In genomic region chr6:168625602-168626001, GRCh38 we compare ENCODE assay signal across 17 cellular contexts.
DNase-seq lines count a peak whose midpoint lies in the region; ATAC-seq and TF ChIP-seq lines count a peak whose summit lies in the region.
"Had no signal": no experiment of that assay in that cellular context is flagged by ENCODE, and none has a peak within 500 bp of the region (broad histone marks: within the 10 kb centered on the region; RNA-seq: fewer than 3 reads in every experiment).

No MANE protein-coding gene starts in this region.

- H3K27me3 ChIP-seq in Panc1 (ENCODE audit: control insufficient read depth, insufficient read depth, low read length) (no peaks in the 10 kb centered on the region), neuronal stem cell (ENCODE audit: control insufficient read depth in 3 of 3, insufficient read depth in 3 of 3, low read depth in 1 of 3, low read length in 3 of 3) (no peaks in the 10 kb centered on the region), stomach smooth muscle (ENCODE audit: control insufficient read depth in 1 of 2, insufficient read depth in 2 of 2, low read length in 2 of 2) (no peaks in the 10 kb centered on the region)

- H3K4me1 ChIP-seq in Panc1 (ENCODE audit: control insufficient read depth, insufficient read depth, low read length): no peaks in the 10 kb centered on the region; the same call in 1 of the 2 replicates
- H3K4me1 ChIP-seq in neuronal stem cell (ENCODE audit: control insufficient read depth in 2 of 2, insufficient read depth in 1 of 2, low read depth in 1 of 2, low read length in 2 of 2): peaks cover 5 to 14% of the 10 kb centered on the region in 2 donors
- peaks cover 49% of the 10 kb centered on the region for H3K4me1 ChIP-seq in stomach smooth muscle (ENCODE audit: control insufficient read depth, insufficient read depth, low read length)

- intact Hi-C loops in Panc1 (cut with micrococcal nuclease; ENCODE audit: unreplicated experiment) (no loop called here), left colon (cut with DNase I, micrococcal nuclease) (no loop called here)

- no peak overlapping the region for H3K4me2 ChIP-seq in neuronal stem cell (ENCODE audit: insufficient read depth, low read length, poor library complexity, severe bottlenecking)
- H3K4me2 ChIP-seq: KMS-11, SK-N-SH had no signal

- no peak for DNase-seq in Panc1 (ENCODE audit: low read depth, low spot score)
- no peak for DNase-seq in left colon
- no peak for DNase-seq in neuronal stem cell (ENCODE audit: low spot score)
- DNase-seq in substantia nigra (lab: John Stamatoyannopoulos, UW): no peak
- DNase-seq: Calu3, DMS153, DND-41, IMR-90, MM.1S, NCI-H1694, NCI-H2029 treated with DMSO at 0.1 percent for 48 hours, SK-N-SH had no signal

- ATAC-seq in Panc1 (peak; percentile 35; the same call in 1 of the 2 replicates), left colon (peak; percentile 51), GM19035 (IDR thresholded peaks at IDR 0.05; ENCODE audit: unreplicated experiment) (no peak), GM18498 (IDR thresholded peaks at IDR 0.05; ENCODE audit: unreplicated experiment) (no peak)
- ATAC-seq: HCT116 had no signal

- H3K9me3 ChIP-seq in Panc1 (ENCODE audit: control insufficient read depth, insufficient read depth, low read depth, low read length) (no peaks in the 10 kb centered on the region), neuronal stem cell (replicated peaks in 1 of 2; ENCODE audit: control insufficient read depth in 2 of 2, insufficient read depth in 1 of 2, low read depth in 1 of 2, low read length in 2 of 2) (no peaks in the 10 kb centered on the region), stomach smooth muscle (ENCODE audit: control insufficient read depth in 2 of 2, low read length in 2 of 2) (no peaks in the 10 kb centered on the region)
- H3K9me3 ChIP-seq: SK-N-SH had no signal

- in situ Hi-C loops in Panc1 (cut with HindIII; ENCODE audit: low pct_unique_long_range_greater_than_20kb, low sequenced_read_pairs): no loop called here

- H4K8ac ChIP-seq in neuronal stem cell (ENCODE audit: low read depth, low read length): no peak overlapping the region

- H2BK120ac ChIP-seq in neuronal stem cell (ENCODE audit: low read depth, low read length): no peak overlapping the region

- CTCF ChIA-PET in Panc1 (lab: Charles Lee): no interaction called here

- H2BK12ac ChIP-seq in neuronal stem cell (ENCODE audit: low read length): no peak overlapping the region

- no peak overlapping the region for H4K91ac ChIP-seq in neuronal stem cell (ENCODE audit: low read depth, low read length, poor library complexity)

- no TSS peak for BruUV-seq in Panc1 (replicated peaks; lab: Mats Ljungman, UMichigan)

- H2AFZ ChIP-seq in neuronal stem cell (ENCODE audit: low read length): peak overlapping the region; percentile 62

- no peak overlapping the region for H3K14ac ChIP-seq in neuronal stem cell (ENCODE audit: low read length)

- WGBS in neuronal stem cell (ENCODE audit: extremely low coverage in 2 of 2, insufficient read length in 2 of 2, insufficient replicate concordance in 1 of 2), 2 donors: no CpG with 5 or more reads among the region's 18 CpGs

- H3K18ac ChIP-seq in neuronal stem cell (ENCODE audit: low read length): peak overlapping the region; percentile 27

- H3K27ac ChIP-seq in Panc1 (ENCODE audit: low read length) (no peak overlapping the region), neuronal stem cell (replicated peaks; ENCODE audit: low read length) (no peak overlapping the region), stomach smooth muscle (ENCODE audit: low read length) (peak overlapping the region; percentile 83), substantia nigra (ENCODE audit: low read depth, low read length, poor library complexity, severe bottlenecking) (no peak overlapping the region)
- H3K27ac ChIP-seq: KMS-11 had no signal

- H2BK5ac ChIP-seq in neuronal stem cell (ENCODE audit: low read length): peak overlapping the region; percentile 63

- no peak overlapping the region for H2AK5ac ChIP-seq in neuronal stem cell (ENCODE audit: low read depth, low read length)

- no peak overlapping the region for H3K9ac ChIP-seq in neuronal stem cell (ENCODE audit: low read depth, low read length, poor library complexity)
- H3K9ac ChIP-seq in stomach smooth muscle (ENCODE audit: low read length in 2 of 2): no peak overlapping the region
- H3K9ac ChIP-seq: KMS-11, SK-N-SH had no signal

- TF ChIP-seq CTCF in Panc1 (IDR thresholded peaks at IDR 0.05): no peak

- H3K4me3 ChIP-seq in Panc1 (ENCODE audit: low read depth in 2 of 2, low read length in 2 of 2) (no peak overlapping the region), neuronal stem cell (ENCODE audit: low read length in 2 of 2) (no peak overlapping the region), stomach smooth muscle (ENCODE audit: low read length in 2 of 2) (no peak overlapping the region)

- H3K36me3 ChIP-seq in Panc1 (ENCODE audit: control insufficient read depth, insufficient read depth, low read length): no peaks in the 10 kb centered on the region
- H3K36me3 ChIP-seq in neuronal stem cell (replicated peaks in 1 of 2; ENCODE audit: control insufficient read depth in 2 of 2, insufficient read depth in 2 of 2, low read length in 2 of 2): no peaks in the 10 kb centered on the region
- H3K36me3 ChIP-seq in stomach smooth muscle (ENCODE audit: control insufficient read depth in 2 of 2, insufficient read depth in 2 of 2, low read length in 2 of 2): peaks cover 0 to 13% of the 10 kb centered on the region in 2 donors

- POLR2A ChIA-PET in Panc1 (lab: Charles Lee): no interaction called here

- no peak overlapping the region for H3K23ac ChIP-seq in neuronal stem cell (ENCODE audit: low read depth, low read length, poor library complexity)

- no peak overlapping the region for H2BK15ac ChIP-seq in neuronal stem cell (ENCODE audit: low read length)

- H3K4ac ChIP-seq in neuronal stem cell (ENCODE audit: low read length): no peak overlapping the region

- no peaks in the 10 kb centered on the region for H3K79me1 ChIP-seq in neuronal stem cell (ENCODE audit: low read depth, low read length)

Comparison
In these comparisons a context has a peak if more than half of its experiments do, and no peak if none do; other contexts are left out.
1. ATAC-seq: peak in Panc1 (single experiment) and left colon (single experiment); none in GM19035 (single experiment) and GM18498 (single experiment).